8 cellular contexts compared by ENCODE assay signal in the genomic region with DNA sequence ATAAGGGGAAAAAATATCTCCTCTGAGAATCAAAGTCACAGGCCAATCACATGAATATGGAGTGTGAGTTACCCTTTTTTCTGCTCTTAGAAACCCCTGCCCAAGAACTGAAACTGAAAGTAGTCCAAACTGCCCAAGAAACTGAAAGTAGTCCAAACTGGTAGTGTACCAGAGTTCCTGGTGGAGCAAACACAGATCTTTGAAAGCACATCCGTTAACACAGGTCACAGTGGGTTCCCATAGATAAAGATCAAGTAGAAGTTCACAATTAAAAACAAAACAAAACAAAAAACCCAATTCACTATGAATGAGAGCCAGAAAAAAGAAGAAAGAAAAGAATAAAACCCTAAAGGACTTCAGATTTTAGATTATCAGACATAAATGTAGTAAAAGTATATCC.
A peak's percentile ranks its signal among the peaks of the same experiment; 100 is the strongest.
DNase-seq lines count a peak whose midpoint lies in the region; ATAC-seq, FAIRE-seq and TF ChIP-seq lines count a peak whose summit lies in the region.

No MANE protein-coding gene starts in this region.

- H3K9me3 Mint-ChIP-seq in activated CD4-positive, alpha-beta T cell treated with anti-CD3 and anti-CD28 coated beads, Interleukin-2, amount 10 ng/mL, durations not matched to agents 7 days and 5 days: no peaks in the 10 kb centered on the region

- no peaks in the 10 kb centered on the region for H3K4me1 ChIP-seq in suprapubic skin

- no peak for TF ChIP-seq EP300 in suprapubic skin (IDR thresholded peaks at IDR 0.05)

- peak; percentile 88 for FAIRE-seq in H54 (lab: Jason Lieb, UNC)

- no peaks in the 10 kb centered on the region for H3K27me3 ChIP-seq in suprapubic skin

- POLR2A ChIA-PET in activated CD4-positive, alpha-beta T cell treated with anti-CD3 and anti-CD28 coated beads, Interleukin-2, amount 10 ng/mL, durations not matched to agents 7 days and 5 days (lab: Charles Lee): no interaction called here

- peak; percentile 65 for DNase-seq in activated CD4-positive, alpha-beta T cell treated with anti-CD3 and anti-CD28 coated beads, Interleukin-2, amount 10 ng/mL, durations not matched to agents 7 days and 5 days
- no peak for DNase-seq in activated CD4-positive, alpha-beta T cell treated with anti-CD3 and anti-CD28 coated beads for 1 hour
- DNase-seq in H54 (ENCODE audit: insufficient read length, low spot score): peak; percentile 23
- peak; percentile 59 for DNase-seq in NB4 (ENCODE audit: low read depth)
- DNase-seq in dermis microvascular lymphatic vessel endothelial cell (ENCODE audit: low read depth in 2 of 2): peak; percentile 52 to 65
- DNase-seq in omental fat pad (ENCODE audit: low spot score): no peak
- DNase-seq in suprapubic skin (ENCODE audit: low spot score in 2 of 2): no peak
- DNase-seq in T1000 (lab: John Stamatoyannopoulos, UW): no peak

- TF ChIP-seq CTCF in NB4 (IDR thresholded peaks at IDR 0.05; ENCODE audit: low read depth, low read length): no peak
- no peak for TF ChIP-seq CTCF in omental fat pad (IDR thresholded peaks at IDR 0.05)
- no peak for TF ChIP-seq CTCF in suprapubic skin (IDR thresholded peaks at IDR 0.05)

- H3K27ac ChIP-seq in suprapubic skin: no peak overlapping the region

- H3K4me1 Mint-ChIP-seq in activated CD4-positive, alpha-beta T cell treated with anti-CD3 and anti-CD28 coated beads, Interleukin-2, amount 10 ng/mL, durations not matched to agents 7 days and 5 days: peaks cover 17% of the 10 kb centered on the region

- peaks cover 5% of the 10 kb centered on the region for H3K36me3 Mint-ChIP-seq in activated CD4-positive, alpha-beta T cell treated with anti-CD3 and anti-CD28 coated beads, Interleukin-2, amount 10 ng/mL, durations not matched to agents 7 days and 5 days (ENCODE audit: low read depth)

- peak overlapping the region; percentile 84 for H3K27ac Mint-ChIP-seq in activated CD4-positive, alpha-beta T cell treated with anti-CD3 and anti-CD28 coated beads, Interleukin-2, amount 10 ng/mL, durations not matched to agents 7 days and 5 days

- no peak for TF ChIP-seq POLR2A in H54 (IDR thresholded peaks at IDR 0.05; ENCODE audit: low read depth, low read length)
- no peak for TF ChIP-seq POLR2A in NB4 (IDR thresholded peaks at IDR 0.05; ENCODE audit: extremely low read depth, insufficient read length)
- TF ChIP-seq POLR2A in suprapubic skin (IDR thresholded peaks at IDR 0.05): no peak

- no peaks in the 10 kb centered on the region for H3K36me3 ChIP-seq in suprapubic skin

- CTCF ChIA-PET in activated CD4-positive, alpha-beta T cell treated with anti-CD3 and anti-CD28 coated beads, Interleukin-2, amount 10 ng/mL, durations not matched to agents 7 days and 5 days (lab: Charles Lee): no interaction called here

- no peaks in the 10 kb centered on the region for H3K9me3 ChIP-seq in suprapubic skin

- peak overlapping the region; percentile 6 for H3K4me3 Mint-ChIP-seq in activated CD4-positive, alpha-beta T cell treated with anti-CD3 and anti-CD28 coated beads, Interleukin-2, amount 10 ng/mL, durations not matched to agents 7 days and 5 days

- H3K4me3 ChIP-seq in NB4 (ENCODE audit: low read depth, low read length): no peak overlapping the region
- no peak overlapping the region for H3K4me3 ChIP-seq in suprapubic skin

- peak; percentile 48 for ATAC-seq in omental fat pad (ENCODE audit: low FRiP score)

- no peaks in the 10 kb centered on the region for H3K27me3 Mint-ChIP-seq in activated CD4-positive, alpha-beta T cell treated with anti-CD3 and anti-CD28 coated beads, Interleukin-2, amount 10 ng/mL, durations not matched to agents 7 days and 5 days

- 21% methylated on average over 1 of the region's 1 CpG for WGBS in suprapubic skin

Comparison
In these comparisons a context has a peak if more than half of its experiments do, and no peak if none do; other contexts are left out.
1. DNase-seq: peak in activated CD4-positive, alpha-beta T cell treated with anti-CD3 and anti-CD28 coated beads, Interleukin-2, amount 10 ng/mL, durations not matched to agents 7 days and 5 days (single experiment), H54 (single experiment), NB4 (single experiment) and dermis microvascular lymphatic vessel endothelial cell (2 of 2); none in activated CD4-positive, alpha-beta T cell treated with anti-CD3 and anti-CD28 coated beads for 1 hour (single experiment), omental fat pad (single experiment), suprapubic skin (0 of 2) and T1000 (single experiment).